ENCODE assay signal across 28 cellular contexts in genomic region chr7:134476044-134476443, GRCh38. TPM values are rescaled to one million over a fixed set of nuclear protein-coding genes. Genes with fewer than 3 reads are reported as not detected.
"Had no signal": no experiment of that assay in that cellular context is flagged by ENCODE, and none has a peak within 500 bp of the region (broad histone marks: within the 10 kb centered on the region; RNA-seq: fewer than 3 reads in every experiment).

No MANE protein-coding gene starts in this region.

- H3K27me3 ChIP-seq: left lung, pancreas, suprapubic skin, tibial artery, upper lobe of right lung had no signal

- H3K27ac ChIP-seq: left lung, lower lobe of right lung, pancreas, prostate gland, spleen, suprapubic skin, thoracic aorta, tibial artery, upper lobe of right lung had no signal

- H3K36me3 ChIP-seq: left lung, lower lobe of right lung, pancreas, prostate gland, spleen, suprapubic skin, thoracic aorta, tibial artery, upper lobe of right lung had no signal

- H3K4me1 ChIP-seq: lower lobe of right lung, prostate gland, suprapubic skin, upper lobe of right lung had no signal

- FAIRE-seq: islet of Langerhans, kidney, pancreas, small intestine, urothelium cell line had no signal

- ATAC-seq: left colon; left lung; lower lobe of right lung; naive thymus-derived CD8-positive, alpha-beta T cell; pancreas; right cardiac atrium; sciatic nerve; stimulated activated effector memory CD8-positive, alpha-beta T cell treated with anti-CD3 and anti-CD28 coated beads, Interleukin-12 subunit alpha, Interleukin-12 subunit beta, amount 100 ng/mL, for 72 hours; upper lobe of right lung had no signal

- H3K9me3 ChIP-seq: left lung, lower lobe of right lung, pancreas, prostate gland, suprapubic skin, thoracic aorta, tibial artery, upper lobe of right lung had no signal

- DNase-seq: hippocampal formation; kidney; left colon; left lung; lower lobe of right lung; mammary epithelial cell; mesenchymal stem cell; naive thymus-derived CD8-positive, alpha-beta T cell; nucleus accumbens; pancreas; posterior cingulate gyrus; retina; right cardiac atrium; small intestine; spleen; stimulated activated CD4-positive, alpha-beta T cell treated with anti-CD3 and anti-CD28 coated beads, Interleukin-4, amount 100 ng/mL, for 24 hours; stimulated activated naive CD4-positive, alpha-beta T cell; tibial artery; trophoblast cell; upper lobe of right lung had no signal

- H3K4me3 ChIP-seq: left lung, lower lobe of right lung, pancreas, prostate gland, spleen, suprapubic skin, thoracic aorta, tibial artery, upper lobe of right lung had no signal

RNA-seq across cellular contexts. Expression of gene AKR1B10, which starts 51.3 kb away (rescaled TPM):
- total RNA-seq: left lung; lower lobe of right lung; naive thymus-derived CD8-positive, alpha-beta T cell; neural crest cell; spleen; upper lobe of right lung had no signal
- polyA plus RNA-seq: naive thymus-derived CD8-positive, alpha-beta T cell had no signal
